In genomic region chr1:6235302-6235680, GRCh38 we compare ENCODE assay signal across 1 cellular context.
TF ChIP-seq lines count a peak whose summit lies in the region.

No MANE protein-coding gene starts in this region.

TF ChIP-seq in H1, 55 proteins besides CTCF, POLR2A, EP300 and RAD21:
- no peak for TF ChIP-seq SAP30 (IDR thresholded peaks at IDR 0.05; ENCODE audit: insufficient read depth, insufficient replicate concordance, low read length)
- no peak; a peak in 1 of 4 replicates for TF ChIP-seq SIN3A (conservative IDR thresholded peaks at IDR 0.05 in 1 of 2, IDR thresholded peaks at IDR 0.05 in 1 of 2; ENCODE audit: low read depth in 1 of 2, low read length in 2 of 2)
- TF ChIP-seq CTBP2 (IDR thresholded peaks at IDR 0.05; ENCODE audit: borderline replicate concordance, insufficient read depth, insufficient read length, low read length), result no peak
